ENCODE assay signal across 8 cellular contexts in genomic region chr14:24051789-24052655, GRCh38. TPM values are rescaled to one million over a fixed set of nuclear protein-coding genes. Genes with fewer than 3 reads are reported as not detected.
DNase-seq lines count a peak whose midpoint lies in the region; ATAC-seq lines count a peak whose summit lies in the region.

Gene CARMIL3, plus strand, starts transcription at chr14:24052009. Its CDS starts 145 bp downstream, at chr14:24052154.

- DNase-seq in Ammon's horn (ENCODE audit: low spot score) = peak; percentile 83
- peak; percentile 38 to 89 for DNase-seq in NCI-H526 (lab: John Stamatoyannopoulos, UW)
- DNase-seq in activated CD8-positive, alpha-beta memory T cell treated with anti-CD3 and anti-CD28 coated beads for 24 hours = peak; percentile 86
- DNase-seq in mesenteric fat pad (ENCODE audit: low spot score) = peak; percentile 91
- DNase-seq in stimulated activated CD8-positive, alpha-beta memory T cell treated with anti-CD3 and anti-CD28 coated beads, Interleukin-4, amount 100 ng/mL, for 1 hour (ENCODE audit: low read depth in 2 of 2, low spot score in 1 of 2) = peak; percentile 13 to 40

- peak; percentile 67 for ATAC-seq in GM18907 (IDR thresholded peaks at IDR 0.05; ENCODE audit: unreplicated experiment)
- ATAC-seq in HG03159 (IDR thresholded peaks at IDR 0.05; ENCODE audit: unreplicated experiment) = peak; percentile 66

- no peaks in the 10 kb centered on the region for H3K4me1 ChIP-seq in endocrine pancreas (ENCODE audit: control insufficient read depth, insufficient read depth, low read length)

- no peak within 1 kb of the TSS for H3K4me3 ChIP-seq in endocrine pancreas (ENCODE audit: control insufficient read depth, insufficient read depth, low read length)

- no peaks in the 10 kb centered on the region for H3K9me3 ChIP-seq in endocrine pancreas (ENCODE audit: control insufficient read depth, low read length)

- H3K9ac ChIP-seq in endocrine pancreas (ENCODE audit: control insufficient read depth, insufficient read depth, low read length) = peak within 1 kb of the TSS; percentile 66

- H3K36me3 ChIP-seq in endocrine pancreas (ENCODE audit: control insufficient read depth, insufficient read depth, low read length) = no peaks in the 10 kb centered on the region

- no peaks in the 10 kb centered on the region for H3K27me3 ChIP-seq in endocrine pancreas (ENCODE audit: control insufficient read depth, insufficient read depth, low read length)

RNA-seq across cellular contexts. Expression of gene CARMIL3, which starts in this region (rescaled TPM):
- total RNA-seq in mesenteric fat pad = 0.61 TPM

Comparison
In these comparisons a context has a peak if more than half of its experiments do, and no peak if none do; other contexts are left out.
1. Peak in DNase-seq in mesenteric fat pad; RNA of the gene not detected or under 1 TPM.
2. DNase-seq: peak in every context shown above with its lines; median percentile 91 in mesenteric fat pad; 86 in activated CD8-positive, alpha-beta memory T cell treated with anti-CD3 and anti-CD28 coated beads for 24 hours; 83 in Ammon's horn; 64 in NCI-H526; 26 in stimulated activated CD8-positive, alpha-beta memory T cell treated with anti-CD3 and anti-CD28 coated beads, Interleukin-4, amount 100 ng/mL, for 1 hour.